In genomic region chr1:243848165-243849088, GRCh38 we compare ENCODE assay signal across 8 cellular contexts. TPM values are rescaled to one million over a fixed set of nuclear protein-coding genes. Genes with fewer than 3 reads are reported as not detected.
A peak's percentile ranks its signal among the peaks of the same experiment; 100 is the strongest.
DNase-seq lines count a peak whose midpoint lies in the region; ATAC-seq and TF ChIP-seq lines count a peak whose summit lies in the region.

No MANE protein-coding gene starts in this region.

- H3K27me3 ChIP-seq in MG63 = peaks cover 20% of the 10 kb centered on the region
- no peaks in the 10 kb centered on the region for H3K27me3 ChIP-seq in Karpas-422 (ENCODE audit: low read length)

- no peak for ATAC-seq in HG03280 (IDR thresholded peaks at IDR 0.05; ENCODE audit: unreplicated experiment)

- H3K4me1 Mint-ChIP-seq in CD14-positive monocyte = peaks cover 17% of the 10 kb centered on the region
- peaks cover 16% of the 10 kb centered on the region for H3K4me1 Mint-ChIP-seq in dendritic cell treated with granulocyte-macrophage colony-stimulating factor and Interleukin-4, amounts not matched to agents 40 ng/mL and 50 ng/mL, for 4 days (ENCODE audit: low read depth)
- peaks cover 30% of the 10 kb centered on the region for H3K4me1 Mint-ChIP-seq in nephron progenitor cell

- H2AFZ ChIP-seq in Karpas-422 (ENCODE audit: low read length) = no peak overlapping the region

- no peak overlapping the region for H3K4me2 ChIP-seq in Karpas-422 (ENCODE audit: low read depth, low read length, poor library complexity, severe bottlenecking)

- H3K9me3 ChIP-seq in MG63 (no peaks in the 10 kb centered on the region), Karpas-422 (ENCODE audit: low read length) (no peaks in the 10 kb centered on the region)

- H3K4me3 ChIP-seq in MG63 (peak overlapping the region; percentile 48), Karpas-422 (ENCODE audit: low read length) (no peak overlapping the region)

- H3K36me3 ChIP-seq in MG63 = no peaks in the 10 kb centered on the region
- H3K36me3 ChIP-seq in Karpas-422 (ENCODE audit: insufficient read depth, low read length) = no peaks in the 10 kb centered on the region

- H3K9me3 Mint-ChIP-seq in CD14-positive monocyte (peaks cover 0 to 3% (median 2%) of the 10 kb centered on the region in 7 donors), nephron progenitor cell (no peaks in the 10 kb centered on the region)
- no peaks in the 10 kb centered on the region for H3K9me3 Mint-ChIP-seq in dendritic cell treated with granulocyte-macrophage colony-stimulating factor and Interleukin-4, amounts not matched to agents 40 ng/mL and 50 ng/mL, for 4 days

- no peak for DNase-seq in CD14-positive monocyte (ENCODE audit: low spot score)
- no peak for DNase-seq in MG63
- no peak for DNase-seq in nephron progenitor cell
- DNase-seq in stimulated activated CD4-positive, alpha-beta T cell treated with anti-CD3 and anti-CD28 coated beads, Interleukin-15, amount 100 ng/mL, for 24 hours = no peak
- DNase-seq in middle frontal gyrus (ENCODE audit: extremely low spot score, low spot score) = no peak
- DNase-seq in Karpas-422 = no peak

- H3K27me3 Mint-ChIP-seq in CD14-positive monocyte (ENCODE audit: low read depth in 3 of 3) (peaks cover 27 to 43% (median 27%) of the 10 kb centered on the region in 3 donors), nephron progenitor cell (ENCODE audit: low read depth, poor library complexity) (no peaks in the 10 kb centered on the region)
- peaks cover 23% of the 10 kb centered on the region for H3K27me3 Mint-ChIP-seq in dendritic cell treated with granulocyte-macrophage colony-stimulating factor and Interleukin-4, amounts not matched to agents 40 ng/mL and 50 ng/mL, for 4 days

- H3K9ac ChIP-seq in Karpas-422 (ENCODE audit: low read length) = no peak overlapping the region

- H3K9me2 ChIP-seq in Karpas-422 (replicated peaks; ENCODE audit: insufficient read depth, low read length) = no peaks in the 10 kb centered on the region

- intact Hi-C loops in CD14-positive monocyte (cut with micrococcal nuclease) = no loop called here
- intact Hi-C loops in dendritic cell treated with granulocyte-macrophage colony-stimulating factor and Interleukin-4, amounts not matched to agents 40 ng/mL and 50 ng/mL, for 4 days (cut with micrococcal nuclease) = loop anchor here (10.0 kb wide), 1 partner anchor 426 kb away; no protein-coding TSS in a partner anchor

- H3K36me3 Mint-ChIP-seq in CD14-positive monocyte (peaks cover 0 to 5% of the 10 kb centered on the region in 2 donors), nephron progenitor cell (ENCODE audit: low read depth) (peaks cover 2% of the 10 kb centered on the region)
- no peaks in the 10 kb centered on the region for H3K36me3 Mint-ChIP-seq in dendritic cell treated with granulocyte-macrophage colony-stimulating factor and Interleukin-4, amounts not matched to agents 40 ng/mL and 50 ng/mL, for 4 days (ENCODE audit: low read depth)

- no peak overlapping the region for H3K27ac ChIP-seq in Karpas-422 (ENCODE audit: low read length)

- H3K79me2 ChIP-seq in Karpas-422 (ENCODE audit: low read length) = no peaks in the 10 kb centered on the region

- no peaks in the 10 kb centered on the region for H4K20me1 ChIP-seq in Karpas-422 (ENCODE audit: insufficient read depth, low read depth, low read length)

- H3K27ac Mint-ChIP-seq in CD14-positive monocyte (peak overlapping the region in 3 of 7 donors; percentile 57 to 79 (median 63)), nephron progenitor cell (peak overlapping the region; percentile 99)
- peak overlapping the region; percentile 68 for H3K27ac Mint-ChIP-seq in dendritic cell treated with granulocyte-macrophage colony-stimulating factor and Interleukin-4, amounts not matched to agents 40 ng/mL and 50 ng/mL, for 4 days

- H3K4me3 Mint-ChIP-seq in CD14-positive monocyte (peak overlapping the region; percentile 91 to 94), nephron progenitor cell (peak overlapping the region; percentile 98)
- peak overlapping the region; percentile 79 for H3K4me3 Mint-ChIP-seq in dendritic cell treated with granulocyte-macrophage colony-stimulating factor and Interleukin-4, amounts not matched to agents 40 ng/mL and 50 ng/mL, for 4 days

- H3K4me1 ChIP-seq in Karpas-422 (ENCODE audit: low read length) = peaks cover 10% of the 10 kb centered on the region

- no peak for TF ChIP-seq CTCF in CD14-positive monocyte (IDR thresholded peaks at IDR 0.05)
- no peak for TF ChIP-seq CTCF in nephron progenitor cell (IDR thresholded peaks at IDR 0.05)

RNA-seq across cellular contexts. Expression of gene AKT3, which starts 1.6 kb away (rescaled TPM):
- 1 to 10 TPM in 1 of 2 donors, under 1 TPM in 1; 0.81 to 1.4 TPM for polyA plus RNA-seq in CD14-positive monocyte
- 4.4 and 8.0 TPM in 2 replicates for total RNA-seq in MG63 (2014; rRNA removed; shearing (Covaris generic); ENCODE audit: low replicate concordance)
- total RNA-seq in Karpas-422 (2014; rRNA removed; shearing (Covaris generic); ENCODE audit: low replicate concordance) = 0.11 TPM in 1 of 2 replicates, not detected in the other
